Comparison of ENCODE assay signal across 8 cellular contexts in genomic region chr3:4494807-4495200, GRCh38. TPM values are rescaled to one million over a fixed set of nuclear protein-coding genes. Genes with fewer than 3 reads are reported as not detected.
DNase-seq lines count a peak whose midpoint lies in the region; ATAC-seq, FAIRE-seq and TF ChIP-seq lines count a peak whose summit lies in the region.

No MANE protein-coding gene starts in this region.

- H3K4me3 ChIP-seq in PC-3 (ENCODE audit: low read length) = peak overlapping the region; percentile 80
- H3K4me3 ChIP-seq in kidney (ENCODE audit: low read length in 2 of 2) = peak overlapping the region; percentile 85 to 91

- H2AFZ ChIP-seq in PC-3 (ENCODE audit: low read length) = no peak overlapping the region

- CTCF ChIA-PET in PC-3 (lab: Charles Lee) = no interaction called here
- CTCF ChIA-PET in HEK293T (lab: Yijun Ruan, JAX) = interaction anchor here (1.0 to 1.7 kb wide), 2 partner anchors 14 to 139 kb away, joined by 3 to 9 read pairs; no protein-coding TSS in a partner anchor

- no peak for ATAC-seq in stimulated activated naive CD8-positive, alpha-beta T cell treated with anti-CD3 and anti-CD28 coated beads, Interleukin-15, Interleukin-2, amounts not matched to agents 100 U/mL and 50 U/mL, for 24 hours
- ATAC-seq in PC-3 (no peak), GM21381 (IDR thresholded peaks at IDR 0.05; ENCODE audit: unreplicated experiment) (no peak)

- peaks cover 47% of the 10 kb centered on the region for H3K4me1 Mint-ChIP-seq in stimulated activated naive CD8-positive, alpha-beta T cell treated with anti-CD3 and anti-CD28 coated beads, Interleukin-15, Interleukin-2, amounts not matched to agents 100 ng/mL and 50 ng/mL, for 24 hours (ENCODE audit: low read depth)

- peaks cover 46% of the 10 kb centered on the region for H3K36me3 Mint-ChIP-seq in stimulated activated naive CD8-positive, alpha-beta T cell treated with anti-CD3 and anti-CD28 coated beads, Interleukin-15, Interleukin-2, amounts not matched to agents 100 ng/mL and 50 ng/mL, for 24 hours (ENCODE audit: low read depth)

- POLR2A ChIA-PET in PC-3 (lab: Charles Lee; ENCODE audit: unreplicated experiment) (no interaction called here), HEK293T (lab: Yijun Ruan, JAX) (interaction anchor here (1.5 to 3.0 kb wide), 4 partner anchors 9 to 86 kb away, joined by 3 to 17 read pairs (median 8); no protein-coding TSS in a partner anchor)

- FAIRE-seq in kidney (lab: Jason Lieb, UNC) = no peak

- peak overlapping the region; percentile 97 for H3K4me3 Mint-ChIP-seq in stimulated activated naive CD8-positive, alpha-beta T cell treated with anti-CD3 and anti-CD28 coated beads, Interleukin-15, Interleukin-2, amounts not matched to agents 100 ng/mL and 50 ng/mL, for 24 hours

- peaks cover 29% of the 10 kb centered on the region; the same call in 1 of the 2 replicates for H3K79me2 ChIP-seq in PC-3 (ENCODE audit: low read length)

- H3K36me3 ChIP-seq in PC-3 (ENCODE audit: low read depth, low read length) = no peaks in the 10 kb centered on the region
- H3K36me3 ChIP-seq in kidney (ENCODE audit: control insufficient read depth in 1 of 2, insufficient read depth in 2 of 2, low read length in 2 of 2) = no peaks in the 10 kb centered on the region

- no peaks in the 10 kb centered on the region for H3F3A ChIP-seq in PC-3 (ENCODE audit: low read length, unreplicated experiment)

- H3K27me3 ChIP-seq in PC-3 (ENCODE audit: low read length) = no peaks in the 10 kb centered on the region

- TF ChIP-seq CTCF in PC-3 (conservative IDR thresholded peaks at IDR 0.05; ENCODE audit: low read depth, low read length) (no peak), kidney (IDR thresholded peaks at IDR 0.05; ENCODE audit: borderline replicate concordance, extremely low read depth, insufficient read depth) (no peak)

- H3K9me2 ChIP-seq in PC-3 (replicated peaks; ENCODE audit: low read length) = no peaks in the 10 kb centered on the region

- peaks cover 5% of the 10 kb centered on the region for H3K27me3 Mint-ChIP-seq in stimulated activated naive CD8-positive, alpha-beta T cell treated with anti-CD3 and anti-CD28 coated beads, Interleukin-15, Interleukin-2, amounts not matched to agents 100 ng/mL and 50 ng/mL, for 24 hours

- H4K20me1 ChIP-seq in PC-3 (ENCODE audit: low read length) = peaks cover 9% of the 10 kb centered on the region; the same call in 1 of the 2 replicates

- no peaks in the 10 kb centered on the region for H3K9me3 ChIP-seq in PC-3 (ENCODE audit: low read length)
- H3K9me3 ChIP-seq in kidney (ENCODE audit: control insufficient read depth in 1 of 2, low read length in 2 of 2) = no peaks in the 10 kb centered on the region

- H3K9me3 Mint-ChIP-seq in stimulated activated naive CD8-positive, alpha-beta T cell treated with anti-CD3 and anti-CD28 coated beads, Interleukin-15, Interleukin-2, amounts not matched to agents 100 ng/mL and 50 ng/mL, for 24 hours = no peaks in the 10 kb centered on the region

- DNase-seq in stimulated activated naive CD8-positive, alpha-beta T cell treated with anti-CD3 and anti-CD28 coated beads, Interleukin-15, Interleukin-2, amounts not matched to agents 100 U/mL and 50 U/mL, for 24 hours = no peak
- DNase-seq in PC-3 (no peak), kidney (no peak), NCI-H2081 (lab: John Stamatoyannopoulos, UW) (no peak), HEK293T (ENCODE audit: extremely low spot score) (no peak), NCI-H2227 treated with DMSO at 0.1 percent for 48 hours (lab: John Stamatoyannopoulos, UW) (no peak)

- no peak overlapping the region for H3K27ac ChIP-seq in PC-3 (ENCODE audit: low read length)
- H3K27ac ChIP-seq in kidney (ENCODE audit: low read depth in 2 of 2, low read length in 2 of 2) = peak overlapping the region; percentile 58 to 74

- H3K27ac Mint-ChIP-seq in stimulated activated naive CD8-positive, alpha-beta T cell treated with anti-CD3 and anti-CD28 coated beads, Interleukin-15, Interleukin-2, amounts not matched to agents 100 ng/mL and 50 ng/mL, for 24 hours = peak overlapping the region; percentile 90

- no TSS peak for BruUV-seq in PC-3 (replicated peaks; lab: Mats Ljungman, UMichigan)

- intact Hi-C loops in PC-3 (cut with micrococcal nuclease) (loop anchor here (1.0 kb wide), 1 partner anchor 138 kb away; no protein-coding TSS in a partner anchor), kidney (cut with DNase I) (no loop called here)

- H3K9ac ChIP-seq in PC-3 (ENCODE audit: low read length) (peak overlapping the region; percentile 86; the same call in 1 of the 2 replicates), kidney (ENCODE audit: low read length in 2 of 2) (peak overlapping the region; percentile 54 to 62)

- H3K4me2 ChIP-seq in PC-3 (ENCODE audit: low read length) = peak overlapping the region; percentile 91

- H3K4me1 ChIP-seq in PC-3 (ENCODE audit: insufficient read depth, low read length) = peaks cover 29% of the 10 kb centered on the region
- H3K4me1 ChIP-seq in kidney (ENCODE audit: control insufficient read depth in 1 of 2, insufficient read depth in 1 of 2, low read depth in 1 of 2, low read length in 2 of 2) = peaks cover 0 to 5% of the 10 kb centered on the region in 2 donors

TF ChIP-seq in HEK293T, 16 proteins besides CTCF, POLR2A, EP300 and RAD21:
- TF ChIP-seq ELF4 (IDR thresholded peaks at IDR 0.05) (no peak), NFRKB (IDR thresholded peaks at IDR 0.05) (no peak), LEF1 (IDR thresholded peaks at IDR 0.05; ENCODE audit: borderline replicate concordance) (no peak), FOXM1 (IDR thresholded peaks at IDR 0.05; ENCODE audit: borderline replicate concordance) (no peak), ZNF384 (IDR thresholded peaks at IDR 0.05) (no peak), FOXK2 (IDR thresholded peaks at IDR 0.05) (no peak), TARDBP (IDR thresholded peaks at IDR 0.05) (no peak), FOXA1 (IDR thresholded peaks at IDR 0.05) (no peak), SP1 (IDR thresholded peaks at IDR 0.05) (no peak), ARNT (IDR thresholded peaks at IDR 0.05) (no peak), L3MBTL2 (conservative IDR thresholded peaks at IDR 0.05) (no peak), CTBP1 (IDR thresholded peaks at IDR 0.05; ENCODE audit: borderline replicate concordance) (no peak), HDGF (IDR thresholded peaks at IDR 0.05; ENCODE audit: borderline replicate concordance) (no peak), BHLHE40 (IDR thresholded peaks at IDR 0.05; ENCODE audit: borderline replicate concordance) (no peak), PKNOX1 (IDR thresholded peaks at IDR 0.05) (no peak)

RNA-seq across cellular contexts. Expression of gene ITPR1, which starts 1.7 kb away (rescaled TPM):
- 48.5 and 57.5 TPM in 2 replicates for total RNA-seq in PC-3 (2014; rRNA removed)
- total RNA-seq in kidney = 81.2 TPM
- polyA plus RNA-seq in kidney (ENCODE audit: insufficient read depth, low read depth, low replicate concordance) = 30.2 TPM

RNA-seq across cellular contexts. Expression of gene SUMF1, which starts 27.7 kb away (rescaled TPM):
- total RNA-seq in PC-3 (2014; rRNA removed) (79.1 and 81.5 TPM in 2 replicates), kidney (50.1 TPM)
- polyA plus RNA-seq in kidney (ENCODE audit: insufficient read depth, low read depth, low replicate concordance) = 50.6 TPM
